Comparison of ENCODE assay signal across 8 cellular contexts in the genomic region with DNA sequence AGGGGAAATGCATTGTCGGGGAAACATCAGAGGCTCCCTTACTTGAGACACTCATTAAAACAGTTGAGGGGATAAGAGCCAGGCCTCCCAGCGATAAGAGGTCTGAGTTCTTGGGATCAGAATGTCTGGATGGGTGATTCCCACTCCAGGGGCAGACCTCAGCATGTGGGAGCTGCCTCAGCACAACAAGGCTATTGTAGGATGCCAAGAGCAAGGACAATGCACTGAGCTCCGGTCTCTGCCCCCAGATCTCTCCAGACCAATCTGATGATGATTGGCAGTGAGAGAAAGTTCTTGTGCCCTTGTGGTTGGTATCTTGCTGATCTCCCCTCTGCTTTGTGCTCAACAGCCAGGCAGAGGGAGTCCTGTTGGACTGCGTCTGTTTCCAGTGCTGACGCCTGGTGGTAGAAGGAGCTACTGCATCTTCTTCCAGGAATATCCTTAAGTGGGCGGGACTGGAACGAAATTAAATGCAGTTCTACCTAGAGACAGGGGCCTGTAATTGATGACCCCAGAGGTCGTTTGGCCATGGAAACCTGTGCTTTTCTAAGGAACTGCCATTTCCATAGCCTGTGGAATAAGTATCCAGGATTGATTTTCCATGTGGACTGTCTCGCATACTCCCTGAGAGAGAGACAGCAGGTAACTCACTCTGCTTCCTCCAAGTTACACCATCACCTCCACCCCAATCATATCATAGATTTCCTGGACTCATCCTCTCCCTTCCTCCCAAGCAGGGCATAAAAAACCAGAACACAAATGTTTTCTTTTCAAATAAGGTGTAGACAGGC. TPM values are rescaled to one million over a fixed set of nuclear protein-coding genes. Genes with fewer than 3 reads are reported as not detected.
DNase-seq lines count a peak whose midpoint lies in the region; ATAC-seq and TF ChIP-seq lines count a peak whose summit lies in the region.

No MANE protein-coding gene starts in this region.

- TF ChIP-seq CTCF in AG04450 (IDR thresholded peaks at IDR 0.05; ENCODE audit: low read depth, low read length) = peak; percentile 98
- TF ChIP-seq CTCF in GM13976 (IDR thresholded peaks at IDR 0.05; ENCODE audit: borderline replicate concordance, control extremely low read depth, extremely low read depth, insufficient read depth, missing control alignments) = peak; percentile 79
- peak; percentile 92 for TF ChIP-seq CTCF in WI38 (IDR thresholded peaks at IDR 0.05; ENCODE audit: low read depth, low read length)

- DNase-seq in AG04450 (ENCODE audit: low read depth, low spot score) (peak; percentile 26), GM13976 (ENCODE audit: low spot score) (peak; percentile 59), NCI-H2029 (lab: John Stamatoyannopoulos, UW) (peak; percentile 51), dedifferentiated amniotic fluid mesenchymal stem cell (ENCODE audit: extremely low spot score) (peak; percentile 81), medulla oblongata (ENCODE audit: extremely low spot score) (peak; percentile 87)
- peak; percentile 68 for DNase-seq in stimulated activated naive CD8-positive, alpha-beta T cell treated with anti-CD3 and anti-CD28 coated beads, Interleukin-15, Interleukin-2, amounts not matched to agents 100 U/mL and 50 U/mL, for 24 hours

- POLR2A ChIA-PET in AG04450 (lab: Yijun Ruan, JAX) = no interaction called here

- H3K9me3 ChIP-seq in AG04450 (ENCODE audit: control insufficient read depth, insufficient read depth, low read length) = no peaks in the 10 kb centered on the region

- CTCF ChIA-PET in AG04450 (lab: Charles Lee) = interaction anchor here (0.6 to 4.8 kb wide), 19 partner anchors 9 to 969 kb away, joined by 3 to 55 read pairs (median 4); no protein-coding TSS in a partner anchor

- in situ Hi-C loops in GM13976 (cut with MboI; ENCODE audit: low sequenced_read_pairs, unreplicated experiment) = no loop called here

- H3K27me3 ChIP-seq in AG04450 (ENCODE audit: control insufficient read depth, insufficient read depth, low read length) = no peaks in the 10 kb centered on the region

- H3K27ac ChIP-seq in AG04450 (ENCODE audit: low read depth, low read length) = no peak overlapping the region

- ATAC-seq in HG02938 (IDR thresholded peaks at IDR 0.05; ENCODE audit: unreplicated experiment) = peak; percentile 77
- peak; percentile 67 for ATAC-seq in stimulated activated naive CD8-positive, alpha-beta T cell treated with anti-CD3 and anti-CD28 coated beads, Interleukin-15, Interleukin-2, amounts not matched to agents 100 U/mL and 50 U/mL, for 24 hours

- no peak overlapping the region for H3K4me3 ChIP-seq in AG04450 (ENCODE audit: low read depth, low read length)
- H3K4me3 ChIP-seq in WI38 (ENCODE audit: low read depth, low read length) = no peak overlapping the region

RNA-seq across cellular contexts. Expression of gene ACKR1, which starts 6.7 kb away (rescaled TPM):
- polyA plus RNA-seq in AG04450 (2011; rRNA removed) = not detected in 2 replicates
- not detected in 2 replicates for polyA minus RNA-seq in AG04450 (2011; rRNA and poly(A)+ RNA removed)

RNA-seq across cellular contexts. Expression of gene CADM3, which starts 26.5 kb away (rescaled TPM):
- 0.01 TPM in 1 of 2 replicates, not detected in the other for polyA plus RNA-seq in AG04450 (2011; rRNA removed)
- not detected in 2 replicates for polyA minus RNA-seq in AG04450 (2011; rRNA and poly(A)+ RNA removed)

Comparison
In these comparisons a context has a peak if more than half of its experiments do, and no peak if none do; other contexts are left out.
1. DNase-seq: peak in every context shown above with its lines; median percentile 87 in medulla oblongata; 81 in dedifferentiated amniotic fluid mesenchymal stem cell; 68 in stimulated activated naive CD8-positive, alpha-beta T cell treated with anti-CD3 and anti-CD28 coated beads, Interleukin-15, Interleukin-2, amounts not matched to agents 100 U/mL and 50 U/mL, for 24 hours; 59 in GM13976; 51 in NCI-H2029; 26 in AG04450.